ENCODE assay signal across 1 cellular context in the genomic region with DNA sequence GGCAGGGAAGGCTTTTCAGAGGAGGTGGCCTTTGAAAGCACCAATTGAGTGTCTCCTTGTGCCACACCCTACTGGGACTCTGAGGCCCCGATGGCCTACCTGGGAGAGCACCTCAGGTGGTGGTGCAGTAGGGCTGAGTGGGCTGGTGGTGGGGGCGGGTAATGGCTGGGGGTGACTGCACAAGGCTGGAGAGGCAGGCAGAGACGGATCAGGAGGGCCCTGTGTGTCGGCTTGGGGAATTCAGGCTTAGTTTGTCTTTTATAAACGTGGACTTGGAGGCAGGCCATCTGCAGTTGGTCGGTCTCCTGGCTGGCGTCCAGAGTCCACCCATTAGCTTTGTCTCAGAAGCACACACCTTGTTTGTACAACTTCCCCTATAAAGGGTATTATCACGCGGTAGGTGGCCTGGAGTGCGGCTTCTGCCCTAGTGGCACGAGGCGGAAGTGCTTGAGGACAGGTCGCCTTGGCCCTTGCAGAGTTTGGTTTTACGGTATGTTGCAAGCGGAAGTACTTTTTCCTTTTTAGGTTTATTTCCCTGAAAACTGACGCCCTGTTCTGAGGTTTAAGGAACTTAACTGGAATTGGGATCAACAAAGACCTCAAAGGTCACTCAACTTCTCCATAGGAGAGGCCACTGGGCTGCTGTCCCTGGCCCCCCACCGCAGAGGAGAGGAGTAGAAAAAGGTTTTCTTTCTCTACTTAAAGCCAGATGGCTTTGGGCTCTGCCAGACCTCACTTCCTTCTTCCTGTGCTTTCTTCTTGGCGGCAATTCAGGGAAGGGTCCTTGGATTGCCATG.
TF ChIP-seq lines count a peak whose summit lies in the region.

No MANE protein-coding gene starts in this region.

TF ChIP-seq in K562, 482 proteins besides CTCF, POLR2A, EP300 and RAD21 (continued from another document):
- TF ChIP-seq, protein P1, sequence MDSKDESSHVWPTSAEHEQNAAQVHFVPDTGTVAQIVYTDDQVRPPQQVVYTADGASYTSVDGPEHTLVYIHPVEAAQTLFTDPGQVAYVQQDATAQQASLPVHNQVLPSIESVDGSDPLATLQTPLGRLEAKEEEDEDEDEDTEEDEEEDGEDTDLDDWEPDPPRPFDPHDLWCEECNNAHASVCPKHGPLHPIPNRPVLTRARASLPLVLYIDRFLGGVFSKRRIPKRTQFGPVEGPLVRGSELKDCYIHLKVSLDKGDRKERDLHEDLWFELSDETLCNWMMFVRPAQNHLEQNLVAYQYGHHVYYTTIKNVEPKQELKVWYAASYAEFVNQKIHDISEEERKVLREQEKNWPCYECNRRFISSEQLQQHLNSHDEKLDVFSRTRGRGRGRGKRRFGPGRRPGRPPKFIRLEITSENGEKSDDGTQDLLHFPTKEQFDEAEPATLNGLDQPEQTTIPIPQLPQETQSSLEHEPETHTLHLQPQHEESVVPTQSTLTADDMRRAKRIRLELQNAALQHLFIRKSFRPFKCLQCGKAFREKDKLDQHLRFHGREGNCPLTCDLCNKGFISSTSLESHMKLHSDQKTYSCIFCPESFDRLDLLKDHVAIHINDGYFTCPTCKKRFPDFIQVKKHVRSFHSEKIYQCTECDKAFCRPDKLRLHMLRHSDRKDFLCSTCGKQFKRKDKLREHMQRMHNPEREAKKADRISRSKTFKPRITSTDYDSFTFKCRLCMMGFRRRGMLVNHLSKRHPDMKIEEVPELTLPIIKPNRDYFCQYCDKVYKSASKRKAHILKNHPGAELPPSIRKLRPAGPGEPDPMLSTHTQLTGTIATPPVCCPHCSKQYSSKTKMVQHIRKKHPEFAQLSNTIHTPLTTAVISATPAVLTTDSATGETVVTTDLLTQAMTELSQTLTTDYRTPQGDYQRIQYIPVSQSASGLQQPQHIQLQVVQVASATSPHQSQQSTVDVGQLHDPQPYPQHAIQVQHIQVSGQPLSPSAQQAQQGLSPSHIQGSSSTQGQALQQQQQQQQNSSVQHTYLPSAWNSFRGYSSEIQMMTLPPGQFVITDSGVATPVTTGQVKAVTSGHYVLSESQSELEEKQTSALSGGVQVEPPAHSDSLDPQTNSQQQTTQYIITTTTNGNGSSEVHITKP (IDR thresholded peaks at IDR 0.05; ENCODE audit: partially characterized antibody), result peak; percentile 7
- no peak for TF ChIP-seq SMAD1 (IDR thresholded peaks at IDR 0.05; ENCODE audit: low read depth, low read length, partially characterized antibody)
TF ChIP-seq in K562: peak in this region for 95.
